ENCODE assay signal across 8 cellular contexts in genomic region chr6:119349341-119350201, GRCh38. TPM values are rescaled to one million over a fixed set of nuclear protein-coding genes. Genes with fewer than 3 reads are reported as not detected.
DNase-seq lines count a peak whose midpoint lies in the region; ATAC-seq and TF ChIP-seq lines count a peak whose summit lies in the region.

Gene MAN1A1 (minus strand): TSS chr6:119349761. CDS start chr6:119349065, 696 bp downstream.

- no peaks in the 10 kb centered on the region for H3K36me3 ChIP-seq in ES-I3 (ENCODE audit: insufficient read depth, low read length)
- no peaks in the 10 kb centered on the region for H3K36me3 ChIP-seq in KMS-11 (ENCODE audit: insufficient read depth)
- no peaks in the 10 kb centered on the region for H3K36me3 ChIP-seq in SK-N-MC (ENCODE audit: insufficient read depth, low read length)
- no peaks in the 10 kb centered on the region for H3K36me3 ChIP-seq in osteoblast (ENCODE audit: insufficient read depth, low read length)
- no peaks in the 10 kb centered on the region for H3K36me3 ChIP-seq in testis (ENCODE audit: low read depth, missing control alignments)

- H3K79me2 ChIP-seq in KMS-11 (ENCODE audit: insufficient read depth, low read depth) (peaks cover 57% of the 10 kb centered on the region), osteoblast (ENCODE audit: insufficient read depth, low read length) (peaks cover 10% of the 10 kb centered on the region)

- WGBS in testis, 2 donors = 0% methylated on average over 7 to 77 of the region's 106 CpGs

- H4K20me1 ChIP-seq in KMS-11 (ENCODE audit: insufficient read depth) (no peaks in the 10 kb centered on the region), osteoblast (ENCODE audit: insufficient read depth, low read length) (peaks cover 3% of the 10 kb centered on the region)

- H3K9ac ChIP-seq in ES-I3 (ENCODE audit: low read depth, low read length) = peak within 1 kb of the TSS; percentile 72
- H3K9ac ChIP-seq in KMS-11 = peak within 1 kb of the TSS; percentile 77
- peak within 1 kb of the TSS; percentile 47 for H3K9ac ChIP-seq in SK-N-MC (ENCODE audit: insufficient read length)

- no peak within 1 kb of the TSS for H3K4me3 ChIP-seq in KMS-11 (IDR thresholded peaks at IDR 0.05; ENCODE audit: insufficient read depth, low read depth, low read length)
- peak within 1 kb of the TSS; percentile 93 for H3K4me3 ChIP-seq in SK-N-MC
- peak within 1 kb of the TSS; percentile 87 for H3K4me3 ChIP-seq in osteoblast (ENCODE audit: insufficient read depth, low read length)
- peak within 1 kb of the TSS; percentile 78 to 86 for H3K4me3 ChIP-seq in testis

- no peaks in the 10 kb centered on the region for H3K27me3 ChIP-seq in KMS-11 (ENCODE audit: insufficient read depth, low read depth)
- no peaks in the 10 kb centered on the region for H3K27me3 ChIP-seq in osteoblast (ENCODE audit: insufficient read depth, low read length)
- no peaks in the 10 kb centered on the region for H3K27me3 ChIP-seq in testis

- peak within 1 kb of the TSS; percentile 69 for H3K4me3 Mint-ChIP-seq in activated naive CD4-positive, alpha-beta T cell treated with anti-CD3 and anti-CD28 coated beads, Interleukin-2, amount 10 ng/mL, durations not matched to agents 7 days and 5 days

- TF ChIP-seq CTCF in KMS-11 (conservative IDR thresholded peaks at IDR 0.05; ENCODE audit: low read depth, low read length) (no peak), osteoblast (IDR thresholded peaks at IDR 0.05; ENCODE audit: extremely low read depth, low read depth, low read length) (no peak), testis (IDR thresholded peaks at IDR 0.05) (no peak)

- no peaks in the 10 kb centered on the region for H3K9me3 ChIP-seq in ES-I3 (ENCODE audit: control insufficient read depth, insufficient read depth, low read length)
- H3K9me3 ChIP-seq in SK-N-MC (ENCODE audit: low read depth, low read length) = no peaks in the 10 kb centered on the region
- H3K9me3 ChIP-seq in osteoblast (ENCODE audit: low read depth, low read length) = no peaks in the 10 kb centered on the region
- no peaks in the 10 kb centered on the region for H3K9me3 ChIP-seq in testis

- no peaks in the 10 kb centered on the region for H3K36me3 Mint-ChIP-seq in activated naive CD4-positive, alpha-beta T cell treated with anti-CD3 and anti-CD28 coated beads, Interleukin-2, amount 10 ng/mL, durations not matched to agents 7 days and 5 days

- H3K4me1 ChIP-seq in ES-I3 (ENCODE audit: insufficient read depth, low read length) = peaks cover 7% of the 10 kb centered on the region
- H3K4me1 ChIP-seq in KMS-11 (ENCODE audit: low read depth, poor library complexity, severe bottlenecking) = peaks cover 52% of the 10 kb centered on the region
- peaks cover 15% of the 10 kb centered on the region for H3K4me1 ChIP-seq in osteoblast (ENCODE audit: insufficient read depth, low read length)
- peaks cover 5% of the 10 kb centered on the region for H3K4me1 ChIP-seq in testis

- intact Hi-C loops in testis (cut with DNase I; ENCODE audit: low total_unique reads) = no loop called here

- H3K4me2 ChIP-seq in KMS-11 (peak within 1 kb of the TSS; percentile 93), osteoblast (ENCODE audit: insufficient read depth, low read length) (peak within 1 kb of the TSS; percentile 82)

- CTCF ChIA-PET in activated naive CD4-positive, alpha-beta T cell treated with anti-CD3 and anti-CD28 coated beads, Interleukin-2, amount 10 ng/mL, durations not matched to agents 7 days and 5 days (lab: Charles Lee) = interaction anchor here (1.0 to 3.4 kb wide), 10 partner anchors 16 to 392 kb away, joined by 3 to 28 read pairs (median 6); no protein-coding TSS in a partner anchor

- H3K27me3 Mint-ChIP-seq in activated naive CD4-positive, alpha-beta T cell treated with anti-CD3 and anti-CD28 coated beads, Interleukin-2, amount 10 ng/mL, durations not matched to agents 7 days and 5 days = no peaks in the 10 kb centered on the region

- ATAC-seq in GM21786 (IDR thresholded peaks at IDR 0.05; ENCODE audit: unreplicated experiment) = peak; percentile 71

- H3K4me1 Mint-ChIP-seq in activated naive CD4-positive, alpha-beta T cell treated with anti-CD3 and anti-CD28 coated beads, Interleukin-2, amount 10 ng/mL, durations not matched to agents 7 days and 5 days = peaks cover 39% of the 10 kb centered on the region

- H2AFZ ChIP-seq in KMS-11 (ENCODE audit: low read depth) = peak within 1 kb of the TSS; percentile 42
- H2AFZ ChIP-seq in osteoblast (ENCODE audit: low read length) = peak within 1 kb of the TSS; percentile 87

- H3K27ac Mint-ChIP-seq in activated naive CD4-positive, alpha-beta T cell treated with anti-CD3 and anti-CD28 coated beads, Interleukin-2, amount 10 ng/mL, durations not matched to agents 7 days and 5 days = peak within 1 kb of the TSS; percentile 69

- H3K27ac ChIP-seq in KMS-11 (peak within 1 kb of the TSS; percentile 80), SK-N-MC (no peak within 1 kb of the TSS), osteoblast (ENCODE audit: low read depth, low read length) (peak within 1 kb of the TSS; percentile 87), testis (peak within 1 kb of the TSS; percentile 85 to 92)

- no peaks in the 10 kb centered on the region for H3K9me3 Mint-ChIP-seq in activated naive CD4-positive, alpha-beta T cell treated with anti-CD3 and anti-CD28 coated beads, Interleukin-2, amount 10 ng/mL, durations not matched to agents 7 days and 5 days

- peak; percentile 82 for TF ChIP-seq POLR2A in testis (IDR thresholded peaks at IDR 0.05)

- DNase-seq in SK-N-MC (ENCODE audit: low read depth, low spot score) (no peak), globus pallidus (ENCODE audit: low spot score) (peak; percentile 67), osteoblast (ENCODE audit: insufficient read length, low spot score, missing footprints) (peak; percentile 99), testis (peak; percentile 91)
- DNase-seq in activated naive CD4-positive, alpha-beta T cell treated with anti-CD3 and anti-CD28 coated beads, Interleukin-2, amount 10 ng/mL, durations not matched to agents 7 days and 5 days = peak; percentile 91

RNA-seq across cellular contexts. Expression of gene MAN1A1, which starts in this region (rescaled TPM):
- total RNA-seq in osteoblast = 67.2 and 79.6 TPM in 2 replicates
- total RNA-seq in testis = 10 to 100 TPM; 12.8 to 21.1 TPM
- 15.0 TPM for polyA plus RNA-seq in testis (ENCODE audit: insufficient read depth, low read depth, low replicate concordance)
